27 cellular contexts compared by ENCODE assay signal in the genomic region with DNA sequence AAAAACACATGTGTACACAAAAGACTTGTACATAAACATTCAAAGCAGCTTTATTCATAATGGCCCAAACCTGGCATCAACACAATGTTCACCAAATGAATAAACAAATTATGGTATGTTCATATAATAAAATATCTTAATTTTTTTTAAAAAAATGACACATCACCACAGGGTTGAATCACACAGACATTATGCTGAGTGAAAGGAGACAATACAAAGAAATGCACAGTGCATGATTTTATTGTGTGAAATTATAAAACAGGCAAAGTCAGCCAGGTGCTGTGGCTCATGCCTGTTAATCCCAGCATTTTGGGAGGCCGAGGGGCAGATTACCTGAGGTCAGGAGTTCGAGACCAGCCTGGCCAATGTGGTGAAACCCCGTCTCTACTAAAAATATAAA.
"Had no signal": no experiment of that assay in that cellular context is flagged by ENCODE, and none has a peak within 500 bp of the region (broad histone marks: within the 10 kb centered on the region; RNA-seq: fewer than 3 reads in every experiment).

No MANE protein-coding gene starts in this region.

- H3K36me3 ChIP-seq: ascending aorta, breast epithelium, cardiac muscle cell, colonic mucosa, esophagus squamous epithelium, heart left ventricle had no signal

- H3K4me1 ChIP-seq: ascending aorta, breast epithelium, colonic mucosa, heart left ventricle had no signal

- DNase-seq: activated CD4-positive, alpha-beta memory T cell treated with anti-CD3 and anti-CD28 coated beads, Interleukin-2, amount 10 ng/mL, durations not matched to agents 7 days and 5 days; activated CD4-positive, alpha-beta T cell treated with anti-CD3 and anti-CD28 coated beads for 1 hour; activated CD4-positive, alpha-beta T cell treated with anti-CD3 and anti-CD28 coated beads for 4 hours; activated CD4-positive, alpha-beta T cell treated with anti-CD3 and anti-CD28 coated beads, Interleukin-2, amount 10 ng/mL, durations not matched to agents 7 days and 5 days; activated CD4-positive, alpha-beta T cell treated with anti-CD3 and anti-CD28 coated beads, Interleukin-2, amount 50 U/mL, for 4 hours; activated CD8-positive, alpha-beta memory T cell treated with anti-CD3 and anti-CD28 coated beads, Interleukin-2, amount 50 U/mL, for 48 hours; activated gamma-delta T cell; activated naive CD4-positive, alpha-beta T cell; activated naive CD4-positive, alpha-beta T cell treated with anti-CD3 and anti-CD28 coated beads, Interleukin-2, amount 10 ng/mL, durations not matched to agents 7 days and 5 days; activated naive CD8-positive, alpha-beta T cell treated with anti-CD3 and anti-CD28 coated beads, Interleukin-2, amount 10 ng/mL, durations not matched to agents 7 days and 5 days; activated T-cell treated with anti-CD3 and anti-CD28 coated beads for 4 hours; activated T-cell treated with anti-CD3 and anti-CD28 coated beads, Interleukin-2, amount 50 U/mL, for 24 hours; activated T-cell treated with anti-CD3 and anti-CD28 coated beads, Interleukin-2, amount 50 U/mL, for 72 hours; central memory CD4-positive, alpha-beta T cell; cerebellar nuclear complex; colonic mucosa; effector CD8-positive, alpha-beta T cell; esophagus squamous epithelium; glutamatergic neuron; heart left ventricle; T-helper 2 cell had no signal

- H3K27ac ChIP-seq: ascending aorta, breast epithelium, cardiac muscle cell, colonic mucosa, epithelial cell of prostate, esophagus squamous epithelium, heart left ventricle had no signal

- H3K27me3 ChIP-seq: ascending aorta, breast epithelium, colonic mucosa, esophagus squamous epithelium, heart left ventricle had no signal

- H3K9me3 ChIP-seq: ascending aorta, breast epithelium, colonic mucosa had no signal

- ATAC-seq: activated naive CD4-positive, alpha-beta T cell treated with anti-CD3 and anti-CD28 coated beads, Interleukin-2, amount 50 U/mL, for 72 hours; activated T-cell treated with anti-CD3 and anti-CD28 coated beads, Interleukin-2, amount 50 U/mL, for 72 hours; heart left ventricle; WTC11 had no signal

- H3K4me3 ChIP-seq: ascending aorta, breast epithelium, cardiac muscle cell, colonic mucosa, esophagus squamous epithelium, heart left ventricle had no signal
